1 cellular context compared by ENCODE assay signal in the genomic region with DNA sequence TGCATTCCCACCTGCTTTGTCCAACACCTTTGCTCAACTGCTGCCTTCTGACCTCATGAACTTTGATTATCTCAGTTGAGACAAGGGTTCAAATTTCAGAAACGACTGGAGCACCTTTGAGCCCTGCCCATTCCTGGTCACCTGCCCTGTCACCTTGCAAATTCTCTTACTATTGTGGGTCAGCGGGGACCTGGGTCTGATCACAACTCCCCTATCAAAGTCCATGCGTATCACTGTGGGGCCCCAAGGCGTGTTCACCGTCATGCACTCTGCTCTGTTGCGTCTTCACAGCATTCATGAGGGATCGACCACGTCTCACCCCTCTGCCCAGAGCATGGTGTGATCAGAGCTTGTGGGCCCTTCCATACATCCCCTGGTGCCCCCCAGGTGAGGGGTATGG.
TF ChIP-seq lines count a peak whose summit lies in the region.

No MANE protein-coding gene starts in this region.

TF ChIP-seq in GM23338, 12 proteins besides CTCF, POLR2A, EP300 and RAD21 (continued from another document):
- TF ChIP-seq, protein P1, sequence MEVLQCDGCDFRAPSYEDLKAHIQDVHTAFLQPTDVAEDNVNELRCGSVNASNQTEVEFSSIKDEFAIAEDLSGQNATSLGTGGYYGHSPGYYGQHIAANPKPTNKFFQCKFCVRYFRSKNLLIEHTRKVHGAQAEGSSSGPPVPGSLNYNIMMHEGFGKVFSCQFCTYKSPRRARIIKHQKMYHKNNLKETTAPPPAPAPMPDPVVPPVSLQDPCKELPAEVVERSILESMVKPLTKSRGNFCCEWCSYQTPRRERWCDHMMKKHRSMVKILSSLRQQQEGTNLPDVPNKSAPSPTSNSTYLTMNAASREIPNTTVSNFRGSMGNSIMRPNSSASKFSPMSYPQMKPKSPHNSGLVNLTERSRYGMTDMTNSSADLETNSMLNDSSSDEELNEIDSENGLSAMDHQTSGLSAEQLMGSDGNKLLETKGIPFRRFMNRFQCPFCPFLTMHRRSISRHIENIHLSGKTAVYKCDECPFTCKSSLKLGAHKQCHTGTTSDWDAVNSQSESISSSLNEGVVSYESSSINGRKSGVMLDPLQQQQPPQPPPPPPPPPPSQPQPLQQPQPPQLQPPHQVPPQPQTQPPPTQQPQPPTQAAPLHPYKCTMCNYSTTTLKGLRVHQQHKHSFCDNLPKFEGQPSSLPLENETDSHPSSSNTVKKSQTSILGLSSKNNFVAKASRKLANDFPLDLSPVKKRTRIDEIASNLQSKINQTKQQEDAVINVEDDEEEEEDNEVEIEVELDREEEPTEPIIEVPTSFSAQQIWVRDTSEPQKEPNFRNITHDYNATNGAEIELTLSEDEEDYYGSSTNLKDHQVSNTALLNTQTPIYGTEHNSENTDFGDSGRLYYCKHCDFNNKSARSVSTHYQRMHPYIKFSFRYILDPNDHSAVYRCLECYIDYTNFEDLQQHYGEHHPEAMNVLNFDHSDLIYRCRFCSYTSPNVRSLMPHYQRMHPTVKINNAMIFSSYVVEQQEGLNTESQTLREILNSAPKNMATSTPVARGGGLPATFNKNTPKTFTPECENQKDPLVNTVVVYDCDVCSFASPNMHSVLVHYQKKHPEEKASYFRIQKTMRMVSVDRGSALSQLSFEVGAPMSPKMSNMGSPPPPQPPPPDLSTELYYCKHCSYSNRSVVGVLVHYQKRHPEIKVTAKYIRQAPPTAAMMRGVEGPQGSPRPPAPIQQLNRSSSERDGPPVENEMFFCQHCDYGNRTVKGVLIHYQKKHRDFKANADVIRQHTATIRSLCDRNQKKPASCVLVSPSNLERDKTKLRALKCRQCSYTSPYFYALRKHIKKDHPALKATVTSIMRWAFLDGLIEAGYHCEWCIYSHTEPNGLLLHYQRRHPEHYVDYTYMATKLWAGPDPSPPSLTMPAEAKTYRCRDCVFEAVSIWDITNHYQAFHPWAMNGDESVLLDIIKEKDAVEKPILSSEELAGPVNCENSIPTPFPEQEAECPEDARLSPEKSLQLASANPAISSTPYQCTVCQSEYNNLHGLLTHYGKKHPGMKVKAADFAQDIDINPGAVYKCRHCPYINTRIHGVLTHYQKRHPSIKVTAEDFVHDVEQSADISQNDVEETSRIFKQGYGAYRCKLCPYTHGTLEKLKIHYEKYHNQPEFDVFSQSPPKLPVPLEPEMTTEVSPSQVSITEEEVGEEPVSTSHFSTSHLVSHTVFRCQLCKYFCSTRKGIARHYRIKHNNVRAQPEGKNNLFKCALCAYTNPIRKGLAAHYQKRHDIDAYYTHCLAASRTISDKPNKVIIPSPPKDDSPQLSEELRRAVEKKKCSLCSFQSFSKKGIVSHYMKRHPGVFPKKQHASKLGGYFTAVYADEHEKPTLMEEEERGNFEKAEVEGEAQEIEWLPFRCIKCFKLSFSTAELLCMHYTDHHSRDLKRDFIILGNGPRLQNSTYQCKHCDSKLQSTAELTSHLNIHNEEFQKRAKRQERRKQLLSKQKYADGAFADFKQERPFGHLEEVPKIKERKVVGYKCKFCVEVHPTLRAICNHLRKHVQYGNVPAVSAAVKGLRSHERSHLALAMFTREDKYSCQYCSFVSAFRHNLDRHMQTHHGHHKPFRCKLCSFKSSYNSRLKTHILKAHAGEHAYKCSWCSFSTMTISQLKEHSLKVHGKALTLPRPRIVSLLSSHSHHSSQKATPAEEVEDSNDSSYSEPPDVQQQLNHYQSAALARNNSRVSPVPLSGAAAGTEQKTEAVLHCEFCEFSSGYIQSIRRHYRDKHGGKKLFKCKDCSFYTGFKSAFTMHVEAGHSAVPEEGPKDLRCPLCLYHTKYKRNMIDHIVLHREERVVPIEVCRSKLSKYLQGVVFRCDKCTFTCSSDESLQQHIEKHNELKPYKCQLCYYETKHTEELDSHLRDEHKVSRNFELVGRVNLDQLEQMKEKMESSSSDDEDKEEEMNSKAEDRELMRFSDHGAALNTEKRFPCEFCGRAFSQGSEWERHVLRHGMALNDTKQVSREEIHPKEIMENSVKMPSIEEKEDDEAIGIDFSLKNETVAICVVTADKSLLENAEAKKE (CRISPR knock-in tag; IDR thresholded peaks at IDR 0.05) = no peak
- TF ChIP-seq, protein P2, sequence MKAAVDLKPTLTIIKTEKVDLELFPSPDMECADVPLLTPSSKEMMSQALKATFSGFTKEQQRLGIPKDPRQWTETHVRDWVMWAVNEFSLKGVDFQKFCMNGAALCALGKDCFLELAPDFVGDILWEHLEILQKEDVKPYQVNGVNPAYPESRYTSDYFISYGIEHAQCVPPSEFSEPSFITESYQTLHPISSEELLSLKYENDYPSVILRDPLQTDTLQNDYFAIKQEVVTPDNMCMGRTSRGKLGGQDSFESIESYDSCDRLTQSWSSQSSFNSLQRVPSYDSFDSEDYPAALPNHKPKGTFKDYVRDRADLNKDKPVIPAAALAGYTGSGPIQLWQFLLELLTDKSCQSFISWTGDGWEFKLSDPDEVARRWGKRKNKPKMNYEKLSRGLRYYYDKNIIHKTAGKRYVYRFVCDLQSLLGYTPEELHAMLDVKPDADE (IDR thresholded peaks at IDR 0.05) = no peak
- no peak for TF ChIP-seq POLR2AphosphoS5 (IDR thresholded peaks at IDR 0.05; ENCODE audit: low read depth)
- TF ChIP-seq STAT1 (IDR thresholded peaks at IDR 0.05; ENCODE audit: unreplicated experiment) = no peak
- TF ChIP-seq ZNF114 (CRISPR knock-in tag; IDR thresholded peaks at IDR 0.05) = no peak
- TF ChIP-seq, protein P3, sequence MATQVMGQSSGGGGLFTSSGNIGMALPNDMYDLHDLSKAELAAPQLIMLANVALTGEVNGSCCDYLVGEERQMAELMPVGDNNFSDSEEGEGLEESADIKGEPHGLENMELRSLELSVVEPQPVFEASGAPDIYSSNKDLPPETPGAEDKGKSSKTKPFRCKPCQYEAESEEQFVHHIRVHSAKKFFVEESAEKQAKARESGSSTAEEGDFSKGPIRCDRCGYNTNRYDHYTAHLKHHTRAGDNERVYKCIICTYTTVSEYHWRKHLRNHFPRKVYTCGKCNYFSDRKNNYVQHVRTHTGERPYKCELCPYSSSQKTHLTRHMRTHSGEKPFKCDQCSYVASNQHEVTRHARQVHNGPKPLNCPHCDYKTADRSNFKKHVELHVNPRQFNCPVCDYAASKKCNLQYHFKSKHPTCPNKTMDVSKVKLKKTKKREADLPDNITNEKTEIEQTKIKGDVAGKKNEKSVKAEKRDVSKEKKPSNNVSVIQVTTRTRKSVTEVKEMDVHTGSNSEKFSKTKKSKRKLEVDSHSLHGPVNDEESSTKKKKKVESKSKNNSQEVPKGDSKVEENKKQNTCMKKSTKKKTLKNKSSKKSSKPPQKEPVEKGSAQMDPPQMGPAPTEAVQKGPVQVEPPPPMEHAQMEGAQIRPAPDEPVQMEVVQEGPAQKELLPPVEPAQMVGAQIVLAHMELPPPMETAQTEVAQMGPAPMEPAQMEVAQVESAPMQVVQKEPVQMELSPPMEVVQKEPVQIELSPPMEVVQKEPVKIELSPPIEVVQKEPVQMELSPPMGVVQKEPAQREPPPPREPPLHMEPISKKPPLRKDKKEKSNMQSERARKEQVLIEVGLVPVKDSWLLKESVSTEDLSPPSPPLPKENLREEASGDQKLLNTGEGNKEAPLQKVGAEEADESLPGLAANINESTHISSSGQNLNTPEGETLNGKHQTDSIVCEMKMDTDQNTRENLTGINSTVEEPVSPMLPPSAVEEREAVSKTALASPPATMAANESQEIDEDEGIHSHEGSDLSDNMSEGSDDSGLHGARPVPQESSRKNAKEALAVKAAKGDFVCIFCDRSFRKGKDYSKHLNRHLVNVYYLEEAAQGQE (IDR thresholded peaks at IDR 0.05; ENCODE audit: unreplicated experiment) = no peak
- TF ChIP-seq ZNF331 (CRISPR knock-in tag; IDR thresholded peaks at IDR 0.05; ENCODE audit: low read depth) = no peak
